ENCODE assay signal across 31 cellular contexts in genomic region chr1:39650431-39650830, GRCh38. TPM values are rescaled to one million over a fixed set of nuclear protein-coding genes. Genes with fewer than 3 reads are reported as not detected.
"Had no signal": no experiment of that assay in that cellular context is flagged by ENCODE, and none has a peak within 500 bp of the region (broad histone marks: within the 10 kb centered on the region; RNA-seq: fewer than 3 reads in every experiment).

No MANE protein-coding gene starts in this region.

- H3K36me3 Mint-ChIP-seq: activated CD4-positive, alpha-beta memory T cell treated with anti-CD3 and anti-CD28 coated beads for 36 hours; activated naive CD8-positive, alpha-beta T cell treated with anti-CD3 and anti-CD28 coated beads, Interleukin-2, amount 10 ng/mL, durations not matched to agents 7 days and 5 days; brain; natural killer cell treated with Interleukin-12 subunit alpha and Interleukin-12 subunit beta and Interleukin-15 and Interleukin-18, amount 100 ng/mL, for 72 hours had no signal

- H3K27ac Mint-ChIP-seq: activated CD4-positive, alpha-beta memory T cell treated with anti-CD3 and anti-CD28 coated beads for 36 hours; activated CD4-positive, alpha-beta T cell treated with anti-CD3 and anti-CD28 coated beads, Interleukin-2, amount 10 ng/mL, durations not matched to agents 24 days and 14 days; activated naive CD4-positive, alpha-beta T cell treated with anti-CD3 and anti-CD28 coated beads for 36 hours; activated naive CD8-positive, alpha-beta T cell treated with anti-CD3 and anti-CD28 coated beads, Interleukin-2, amount 10 ng/mL, durations not matched to agents 7 days and 5 days; activated T-helper 1 cell treated with anti-CD3 and anti-CD28 coated beads, Interleukin-12 subunit alpha, Interleukin-12 subunit beta, Interleukin-2, Interleukin-4 antibody, amounts not matched to agents 30 ng/mL and 10 ng/mL and 1 ng/mL, durations not matched to agents 14 hours and 24 hours and 36 hours; effector memory CD8-positive, alpha-beta T cell; natural killer cell treated with Interleukin-12 subunit alpha and Interleukin-12 subunit beta and Interleukin-15 and Interleukin-18, amount 100 ng/mL, for 72 hours; T-helper 17 cell had no signal

- ATAC-seq: effector memory CD8-positive, alpha-beta T cell; heart right ventricle; left lung; mucosa of descending colon; natural killer cell treated with Interleukin-12 subunit alpha and Interleukin-12 subunit beta and Interleukin-15 and Interleukin-18, amount 100 ng/mL, for 72 hours; right cardiac atrium; T-helper 17 cell had no signal

- DNase-seq: activated CD4-positive, alpha-beta memory T cell treated with anti-CD3 and anti-CD28 coated beads for 36 hours; activated CD4-positive, alpha-beta T cell treated with anti-CD3 and anti-CD28 coated beads, Interleukin-2, amount 10 ng/mL, durations not matched to agents 24 days and 14 days; activated CD4-positive, CD25-positive, alpha-beta regulatory T cell treated with anti-CD3 and anti-CD28 coated beads, Interleukin-2, amount 50 U/mL, for 72 hours; activated CD8-positive, alpha-beta memory T cell treated with anti-CD3 and anti-CD28 coated beads, Interleukin-2, amount 50 U/mL, for 4 hours; activated effector memory CD4-positive, alpha-beta T cell treated with anti-CD3 and anti-CD28 coated beads, Interleukin-2, amount 50 U/mL, for 16 hours; activated naive CD4-positive, alpha-beta T cell treated with anti-CD3 and anti-CD28 coated beads for 36 hours; activated naive CD8-positive, alpha-beta T cell treated with anti-CD3 and anti-CD28 coated beads, Interleukin-2, amount 10 ng/mL, durations not matched to agents 7 days and 5 days; activated T-cell treated with anti-CD3 and anti-CD28 coated beads, Interleukin-2, amount 50 U/mL, for 1 hour; cortex of kidney; effector memory CD8-positive, alpha-beta T cell; foreskin melanocyte; heart right ventricle; left lung; mucosa of descending colon; spleen; stimulated activated naive CD4-positive, alpha-beta T cell treated with Interleukin-2 at 50 U/mL for 16 hours; T-helper 17 cell; T1000; transverse colon; WERI-Rb-1 had no signal

- H3K4me3 Mint-ChIP-seq: activated CD4-positive, alpha-beta memory T cell treated with anti-CD3 and anti-CD28 coated beads for 36 hours; activated CD4-positive, alpha-beta T cell treated with anti-CD3 and anti-CD28 coated beads, Interleukin-2, amount 10 ng/mL, durations not matched to agents 24 days and 14 days; activated naive CD4-positive, alpha-beta T cell treated with anti-CD3 and anti-CD28 coated beads for 36 hours; activated naive CD8-positive, alpha-beta T cell treated with anti-CD3 and anti-CD28 coated beads, Interleukin-2, amount 10 ng/mL, durations not matched to agents 7 days and 5 days; activated T-helper 1 cell treated with anti-CD3 and anti-CD28 coated beads, Interleukin-12 subunit alpha, Interleukin-12 subunit beta, Interleukin-2, Interleukin-4 antibody, amounts not matched to agents 30 ng/mL and 10 ng/mL and 1 ng/mL, durations not matched to agents 14 hours and 24 hours and 36 hours; brain; effector memory CD8-positive, alpha-beta T cell; natural killer cell treated with Interleukin-12 subunit alpha and Interleukin-12 subunit beta and Interleukin-15 and Interleukin-18, amount 100 ng/mL, for 72 hours; T-helper 17 cell had no signal

- H3K9me3 Mint-ChIP-seq: activated CD4-positive, alpha-beta memory T cell treated with anti-CD3 and anti-CD28 coated beads for 36 hours; activated CD4-positive, alpha-beta T cell treated with anti-CD3 and anti-CD28 coated beads, Interleukin-2, amount 10 ng/mL, durations not matched to agents 24 days and 14 days; activated naive CD4-positive, alpha-beta T cell treated with anti-CD3 and anti-CD28 coated beads for 36 hours; activated naive CD8-positive, alpha-beta T cell treated with anti-CD3 and anti-CD28 coated beads, Interleukin-2, amount 10 ng/mL, durations not matched to agents 7 days and 5 days; activated T-helper 1 cell treated with anti-CD3 and anti-CD28 coated beads, Interleukin-12 subunit alpha, Interleukin-12 subunit beta, Interleukin-2, Interleukin-4 antibody, amounts not matched to agents 30 ng/mL and 10 ng/mL and 1 ng/mL, durations not matched to agents 14 hours and 24 hours and 36 hours; effector memory CD8-positive, alpha-beta T cell; natural killer cell treated with Interleukin-12 subunit alpha and Interleukin-12 subunit beta and Interleukin-15 and Interleukin-18, amount 100 ng/mL, for 72 hours had no signal

RNA-seq across cellular contexts. Expression of gene HEYL, which starts 11.0 kb away (rescaled TPM):
- total RNA-seq: activated CD4-positive, alpha-beta T cell treated with anti-CD3 and anti-CD28 coated beads, Interleukin-2, amount 10 ng/mL, durations not matched to agents 24 days and 14 days; activated naive CD8-positive, alpha-beta T cell treated with anti-CD3 and anti-CD28 coated beads, Interleukin-2, amount 10 ng/mL, durations not matched to agents 7 days and 5 days; natural killer cell treated with Interleukin-12 subunit alpha and Interleukin-12 subunit beta and Interleukin-15 and Interleukin-18, amount 100 ng/mL, for 72 hours had no signal

RNA-seq across cellular contexts. Expression of gene NT5C1A, which starts 21.5 kb away (rescaled TPM):
- total RNA-seq: activated CD4-positive, alpha-beta memory T cell treated with anti-CD3 and anti-CD28 coated beads for 36 hours; activated CD8-positive, alpha-beta memory T cell treated with anti-CD3 and anti-CD28 coated beads for 36 hours; activated naive CD4-positive, alpha-beta T cell treated with anti-CD3 and anti-CD28 coated beads for 36 hours; activated naive CD8-positive, alpha-beta T cell treated with anti-CD3 and anti-CD28 coated beads, Interleukin-2, amount 10 ng/mL, durations not matched to agents 7 days and 5 days; ascending aorta; glomerular endothelial cell; kidney epithelial cell; lung; osteoblast; transverse colon had no signal

RNA-seq across cellular contexts. Expression of gene HPCAL4, which starts 40.8 kb away (rescaled TPM):
- total RNA-seq: ascending aorta, glomerular endothelial cell, mesenteric fat pad, osteoblast had no signal
